Comparison of ENCODE assay signal across 26 cellular contexts in the genomic region with DNA sequence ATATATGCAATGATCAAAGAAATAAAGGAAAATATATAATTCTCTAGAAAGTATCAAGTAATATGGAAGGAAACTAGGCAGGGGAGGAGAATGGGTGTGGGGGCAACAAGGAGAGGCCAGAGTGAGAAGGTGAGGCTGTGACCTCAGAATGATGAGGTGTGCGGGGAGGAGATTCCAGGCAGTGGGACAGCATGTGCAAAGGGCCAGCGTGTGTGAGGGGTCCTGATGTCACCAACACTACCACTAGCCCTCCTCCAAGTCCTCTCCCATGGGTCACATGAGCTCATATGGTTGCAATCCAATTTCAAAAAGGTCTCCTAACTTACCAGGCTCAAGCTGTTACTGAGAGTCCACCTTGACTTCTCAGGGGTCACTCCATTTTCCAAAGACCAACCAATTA.
"Had no signal": no experiment of that assay in that cellular context is flagged by ENCODE, and none has a peak within 500 bp of the region (broad histone marks: within the 10 kb centered on the region; RNA-seq: fewer than 3 reads in every experiment).

No MANE protein-coding gene starts in this region.

- H3K4me1 Mint-ChIP-seq: memory B cell had no signal

- H3K36me3 ChIP-seq: colonic mucosa, gastroesophageal sphincter, heart left ventricle, left lung, lower lobe of right lung had no signal

- H3K27me3 Mint-ChIP-seq: dendritic cell treated with granulocyte-macrophage colony-stimulating factor and Interleukin-4, amounts not matched to agents 40 ng/mL and 50 ng/mL, for 4 days had no signal

- FAIRE-seq: endometrium, frontal cortex, islet of Langerhans had no signal

- H3K9me3 Mint-ChIP-seq: dendritic cell treated with granulocyte-macrophage colony-stimulating factor and Interleukin-4, amounts not matched to agents 40 ng/mL and 50 ng/mL, for 4 days; effector memory CD8-positive, alpha-beta T cell had no signal

- H3K9me3 ChIP-seq: colonic mucosa had no signal

- DNase-seq: cerebellar nuclear complex; colonic mucosa; cortex of kidney; effector CD8-positive, alpha-beta T cell; effector memory CD8-positive, alpha-beta T cell; endodermal cell; erythroblast; foreskin keratinocyte; heart left ventricle; hypothalamus; left cardiac atrium; left lung; left ventricle myocardium superior; lower lobe of right lung; mammary epithelial cell; mesendoderm; midbrain had no signal

- H3K27me3 ChIP-seq: colonic mucosa, foreskin keratinocyte, gastroesophageal sphincter, heart left ventricle, left lung had no signal

- H3K4me1 ChIP-seq: colonic mucosa, gastroesophageal sphincter, heart left ventricle, left lung, lower lobe of right lung had no signal

- H3K4me3 ChIP-seq: colonic mucosa, gastroesophageal sphincter, heart left ventricle, hepatocyte, left lung, lower lobe of right lung had no signal

- ATAC-seq: effector memory CD8-positive, alpha-beta T cell; esophagus mucosa; gastroesophageal sphincter; heart left ventricle; left cardiac atrium; left lung; left ventricle myocardium superior; lower lobe of right lung had no signal

- H3K27ac Mint-ChIP-seq: dendritic cell treated with granulocyte-macrophage colony-stimulating factor and Interleukin-4, amounts not matched to agents 40 ng/mL and 50 ng/mL, for 4 days; effector memory CD8-positive, alpha-beta T cell; endodermal cell; memory B cell had no signal

- H3K27ac ChIP-seq: colonic mucosa, epithelial cell of prostate, foreskin keratinocyte, gastroesophageal sphincter, heart left ventricle, hepatocyte, left lung, lower lobe of right lung had no signal

- H3K4me2 ChIP-seq: hepatocyte had no signal

- H2AFZ ChIP-seq: hepatocyte had no signal

- H3K36me3 Mint-ChIP-seq: memory B cell had no signal

- H3K4me3 Mint-ChIP-seq: dendritic cell treated with granulocyte-macrophage colony-stimulating factor and Interleukin-4, amounts not matched to agents 40 ng/mL and 50 ng/mL, for 4 days; effector memory CD8-positive, alpha-beta T cell; endodermal cell; memory B cell had no signal
